20 cellular contexts compared by ENCODE assay signal in genomic region chrX:7262551-7262950, GRCh38.
A peak's percentile ranks its signal among the peaks of the same experiment; 100 is the strongest.
DNase-seq lines count a peak whose midpoint lies in the region; ATAC-seq, FAIRE-seq and TF ChIP-seq lines count a peak whose summit lies in the region.
"Had no signal": no experiment of that assay in that cellular context is flagged by ENCODE, and none has a peak within 500 bp of the region (broad histone marks: within the 10 kb centered on the region; RNA-seq: fewer than 3 reads in every experiment).

No MANE protein-coding gene starts in this region.

- intact Hi-C loops in CD14-positive monocyte (cut with micrococcal nuclease): no loop called here

- H3K27me3 Mint-ChIP-seq in CD14-positive monocyte (ENCODE audit: low read depth in 3 of 3): peaks cover 0 to 5% (median 0%) of the 10 kb centered on the region in 3 donors
- H3K27me3 Mint-ChIP-seq in progenitor cell of endocrine pancreas: no peaks in the 10 kb centered on the region
- H3K27me3 Mint-ChIP-seq: T-cell had no signal

- H3K4me3 Mint-ChIP-seq in CD14-positive monocyte (no peak overlapping the region), progenitor cell of endocrine pancreas (ENCODE audit: low read depth) (no peak overlapping the region)
- H3K4me3 Mint-ChIP-seq: T-cell had no signal

- H3K4me1 Mint-ChIP-seq in CD14-positive monocyte: peaks cover 31% of the 10 kb centered on the region
- peaks cover 10% of the 10 kb centered on the region for H3K4me1 Mint-ChIP-seq in progenitor cell of endocrine pancreas (ENCODE audit: low read depth)
- H3K4me1 Mint-ChIP-seq: T-cell had no signal

- DNase-seq in CD14-positive monocyte (ENCODE audit: low spot score): no peak
- peak; percentile 78 for DNase-seq in NCI-H526 treated with DMSO at 0.1 percent for 48 hours (lab: John Stamatoyannopoulos, UW)
- no peak for DNase-seq in progenitor cell of endocrine pancreas (ENCODE audit: low spot score, unreplicated experiment)
- DNase-seq in central memory CD4-positive, alpha-beta T cell: no peak
- no peak for DNase-seq in anterior cingulate cortex (lab: John Stamatoyannopoulos, UW)
- DNase-seq in HUDEP-2 (lab: John Stamatoyannopoulos, UW; ENCODE audit: unreplicated experiment in 76 of 76): no peak
- DNase-seq: COR-L47, DMS 273 treated with DMSO at 0.1 percent for 48 hours, GF-D8, NCI-H1694 treated with DMSO at 0.1 percent for 48 hours, NCI-H2107, NCI-H226, NCI-H524, T-cell had no signal

- peaks cover 14 to 21% of the 10 kb centered on the region in 2 donors for H3K36me3 Mint-ChIP-seq in CD14-positive monocyte
- H3K36me3 Mint-ChIP-seq in progenitor cell of endocrine pancreas (ENCODE audit: insufficient read depth): peaks cover 15% of the 10 kb centered on the region

- TF ChIP-seq CTCF in CD14-positive monocyte (IDR thresholded peaks at IDR 0.05): no peak
- TF ChIP-seq CTCF in progenitor cell of endocrine pancreas (IDR thresholded peaks at IDR 0.05; ENCODE audit: unreplicated experiment): no peak

- H3K9me3 Mint-ChIP-seq in CD14-positive monocyte (peaks cover 0 to 16% (median 6%) of the 10 kb centered on the region in 7 donors), progenitor cell of endocrine pancreas (ENCODE audit: low read depth) (no peaks in the 10 kb centered on the region)
- H3K9me3 Mint-ChIP-seq: T-cell had no signal

- peak; percentile 18 for FAIRE-seq in colon (lab: Jason Lieb, UNC)
- FAIRE-seq: A549, K562, RCC 7860 had no signal

- H3K27ac Mint-ChIP-seq in CD14-positive monocyte: peak overlapping the region; percentile 30 to 92 (median 90)
- peak overlapping the region; percentile 63 for H3K27ac Mint-ChIP-seq in progenitor cell of endocrine pancreas
- H3K27ac Mint-ChIP-seq: T-cell had no signal

- no peak for ATAC-seq in GM18870 (IDR thresholded peaks at IDR 0.05; ENCODE audit: unreplicated experiment)
- ATAC-seq: A549, K562, Right ventricle myocardium inferior, T-cell had no signal
